Comparison of ENCODE assay signal across 8 cellular contexts in genomic region chr19:55117636-55118391, GRCh38. TPM values are rescaled to one million over a fixed set of nuclear protein-coding genes. Genes with fewer than 3 reads are reported as not detected.
DNase-seq lines count a peak whose midpoint lies in the region; ATAC-seq, FAIRE-seq and TF ChIP-seq lines count a peak whose summit lies in the region.

Gene PPP1R12C, minus strand, starts transcription at chr19:55117637. Its CDS starts 94 bp downstream, at chr19:55117543.

- peaks cover 9 to 14% of the 10 kb centered on the region in 2 donors for H3K4me1 ChIP-seq in small intestine (ENCODE audit: control insufficient read depth in 2 of 2, insufficient read depth in 1 of 2, low read depth in 1 of 2, low read length in 1 of 2)

- H3K4me3 ChIP-seq in WI38 (ENCODE audit: low read depth, low read length): peak within 1 kb of the TSS; percentile 89
- peak within 1 kb of the TSS; percentile 92 for H3K4me3 ChIP-seq in bronchial epithelial cell (ENCODE audit: low read depth, low read length)
- H3K4me3 ChIP-seq in small intestine (ENCODE audit: low read depth in 1 of 2, low read length in 2 of 2): peak within 1 kb of the TSS; percentile 65 to 90

- H3K9me3 ChIP-seq in small intestine (ENCODE audit: control insufficient read depth, low read depth): no peaks in the 10 kb centered on the region

- FAIRE-seq in bronchial epithelial cell (lab: Jason Lieb, UNC) (no peak), small intestine (lab: Jason Lieb, UNC) (no peak)

- no peaks in the 10 kb centered on the region for H3K27me3 ChIP-seq in bronchial epithelial cell (ENCODE audit: control insufficient read depth, insufficient read depth, low read length)
- no peaks in the 10 kb centered on the region for H3K27me3 ChIP-seq in small intestine (ENCODE audit: control insufficient read depth in 2 of 2, insufficient read depth in 2 of 2, low read length in 2 of 2)

- ATAC-seq in GM18907 (IDR thresholded peaks at IDR 0.05; ENCODE audit: unreplicated experiment) (peak; percentile 83), HG03159 (IDR thresholded peaks at IDR 0.05; ENCODE audit: unreplicated experiment) (peak; percentile 81)

- no peaks in the 10 kb centered on the region for H3K36me3 ChIP-seq in bronchial epithelial cell (ENCODE audit: control insufficient read depth, insufficient read depth, low read length)
- no peaks in the 10 kb centered on the region for H3K36me3 ChIP-seq in small intestine (ENCODE audit: control insufficient read depth in 2 of 2, insufficient read depth in 2 of 2, low read length in 2 of 2)

- in situ Hi-C loops in ACHN (cut with HindIII; ENCODE audit: low pct_ligation_motif_present, low pct_unique_long_range_greater_than_20kb, low sequenced_read_pairs): no loop called here

- peak; percentile 98 for DNase-seq in ACHN
- peak; percentile 100 for DNase-seq in NCI-H2227 treated with DMSO at 0.1 percent for 48 hours (lab: John Stamatoyannopoulos, UW)
- peak; percentile 93 for DNase-seq in bronchial epithelial cell (ENCODE audit: low read depth)
- peak; percentile 98 for DNase-seq in iPS-NIHi11 (ENCODE audit: low spot score)
- peak; percentile 99 for DNase-seq in small intestine

- WGBS in small intestine, 3 donors: 0 to 1% (median 1%) methylated on average over 37 to 46 of the region's 46 CpGs

- peak within 1 kb of the TSS; percentile 56 to 91 for H3K27ac ChIP-seq in small intestine (ENCODE audit: low read depth in 1 of 2, low read length in 1 of 2)

- TF ChIP-seq CTCF in WI38 (IDR thresholded peaks at IDR 0.05; ENCODE audit: low read depth, low read length) (no peak), bronchial epithelial cell (IDR thresholded peaks at IDR 0.05; ENCODE audit: insufficient read depth, low read length, severe bottlenecking) (no peak)

RNA-seq across cellular contexts. Expression of gene PPP1R12C, which starts in this region (rescaled TPM):
- total RNA-seq in bronchial epithelial cell: 22.9 and 25.6 TPM in 2 replicates
- 100 to 1,000 TPM in 2 of 3 donors, 10 to 100 TPM in 1; 96.6 to 192 (median 166) TPM for polyA plus RNA-seq in small intestine

Comparison
In these comparisons a context has a peak if more than half of its experiments do, and no peak if none do; other contexts are left out.
1. Peak in every context shown above with its lines: DNase-seq, ATAC-seq, H3K4me3 ChIP-seq and H3K27ac ChIP-seq.